22 cellular contexts compared by ENCODE assay signal in the genomic region with DNA sequence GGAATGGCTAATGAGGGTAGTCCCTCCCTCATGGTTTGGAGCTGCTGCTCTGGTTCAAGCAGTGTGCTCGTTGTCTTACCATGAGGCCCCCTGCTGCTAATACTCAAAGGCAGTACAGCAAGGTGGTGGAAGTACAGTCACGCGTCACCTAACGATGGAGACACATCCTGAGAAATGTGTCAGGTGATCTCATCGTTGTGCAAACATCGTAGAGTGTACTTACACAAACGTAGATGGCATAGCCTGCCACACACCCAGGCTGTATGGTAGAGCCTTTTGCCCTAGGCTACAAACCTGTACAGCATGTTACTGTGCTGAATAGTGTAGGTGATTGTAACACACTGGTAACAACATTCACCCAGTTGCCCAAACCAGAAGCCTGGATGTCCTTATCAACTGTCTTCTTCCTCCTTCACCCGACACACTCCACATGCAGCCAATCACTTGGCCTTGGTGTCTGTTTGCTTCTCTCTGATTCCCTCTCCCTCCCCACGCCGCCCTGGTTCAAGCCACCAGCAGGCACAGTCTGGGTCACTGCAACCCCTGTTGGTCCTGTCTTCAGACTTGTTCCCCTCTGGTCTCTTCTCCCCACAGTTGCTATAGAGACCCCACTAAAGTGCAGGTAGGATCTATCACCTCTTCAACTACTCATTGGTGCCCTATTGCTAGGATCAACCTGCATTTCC. TPM values are rescaled to one million over a fixed set of nuclear protein-coding genes. Genes with fewer than 3 reads are reported as not detected.
DNase-seq lines count a peak whose midpoint lies in the region; ATAC-seq and TF ChIP-seq lines count a peak whose summit lies in the region.
"Had no signal": no experiment of that assay in that cellular context is flagged by ENCODE, and none has a peak within 500 bp of the region (broad histone marks: within the 10 kb centered on the region; RNA-seq: fewer than 3 reads in every experiment).

No MANE protein-coding gene starts in this region.

- H3K36me3 Mint-ChIP-seq in activated CD4-positive, alpha-beta memory T cell treated with anti-CD3 and anti-CD28 coated beads, Interleukin-2, amount 10 ng/mL, durations not matched to agents 7 days and 5 days (ENCODE audit: low read depth) = peaks cover 2% of the 10 kb centered on the region
- no peaks in the 10 kb centered on the region for H3K36me3 Mint-ChIP-seq in activated CD4-positive, alpha-beta memory T cell treated with anti-CD3 and anti-CD28 coated beads for 36 hours
- H3K36me3 Mint-ChIP-seq in naive thymus-derived CD8-positive, alpha-beta T cell = no peaks in the 10 kb centered on the region
- H3K36me3 Mint-ChIP-seq: CD4-positive, alpha-beta memory T cell had no signal

- peaks cover 0 to 12% of the 10 kb centered on the region in 2 donors for H3K27me3 ChIP-seq in body of pancreas

- H3K27ac Mint-ChIP-seq in activated CD4-positive, alpha-beta memory T cell treated with anti-CD3 and anti-CD28 coated beads, Interleukin-2, amount 10 ng/mL, durations not matched to agents 7 days and 5 days = no peak overlapping the region
- no peak overlapping the region for H3K27ac Mint-ChIP-seq in activated CD4-positive, alpha-beta memory T cell treated with anti-CD3 and anti-CD28 coated beads for 36 hours
- no peak overlapping the region for H3K27ac Mint-ChIP-seq in naive thymus-derived CD8-positive, alpha-beta T cell
- H3K27ac Mint-ChIP-seq: activated CD8-positive, alpha-beta T cell treated with anti-CD3 and anti-CD28 coated beads, Interleukin-2, amount 10 ng/mL, durations not matched to agents 7 days and 5 days; activated T-helper 1 cell treated with anti-CD3 and anti-CD28 coated beads, Interleukin-12 subunit alpha, Interleukin-12 subunit beta, Interleukin-2, Interleukin-4 antibody, amounts not matched to agents 30 ng/mL and 10 ng/mL and 1 ng/mL, durations not matched to agents 14 hours and 24 hours and 36 hours; CD4-positive, alpha-beta memory T cell had no signal

- H3K9me3 ChIP-seq in body of pancreas = no peaks in the 10 kb centered on the region
- H3K9me3 ChIP-seq: HAP-1, stomach had no signal

- CTCF ChIA-PET in activated CD4-positive, alpha-beta memory T cell treated with anti-CD3 and anti-CD28 coated beads, Interleukin-2, amount 10 ng/mL, durations not matched to agents 7 days and 5 days (lab: Charles Lee) = interaction anchor here (2.1 to 3.4 kb wide), 3 partner anchors 56 to 170 kb away, joined by 6 to 11 read pairs (median 11); no protein-coding TSS in a partner anchor
- CTCF ChIA-PET in activated CD4-positive, alpha-beta memory T cell treated with anti-CD3 and anti-CD28 coated beads for 36 hours (lab: Charles Lee) = interaction anchor here (1.3 to 8.1 kb wide), 6 partner anchors 7 to 172 kb away, joined by 3 to 67 read pairs (median 11); no protein-coding TSS in a partner anchor

- no peaks in the 10 kb centered on the region for H3K36me3 ChIP-seq in body of pancreas (replicated peaks in 1 of 2; ENCODE audit: insufficient read depth in 1 of 2, low read depth in 2 of 2)
- H3K36me3 ChIP-seq: HAP-1, stomach had no signal

- peaks cover 58% of the 10 kb centered on the region for H3K4me1 Mint-ChIP-seq in activated CD4-positive, alpha-beta memory T cell treated with anti-CD3 and anti-CD28 coated beads, Interleukin-2, amount 10 ng/mL, durations not matched to agents 7 days and 5 days
- H3K4me1 Mint-ChIP-seq in activated CD4-positive, alpha-beta memory T cell treated with anti-CD3 and anti-CD28 coated beads for 36 hours (ENCODE audit: low read depth) = peaks cover 18% of the 10 kb centered on the region
- peaks cover 9 to 35% (median 14%) of the 10 kb centered on the region in 4 donors for H3K4me1 Mint-ChIP-seq in naive thymus-derived CD8-positive, alpha-beta T cell

- H3K9me3 Mint-ChIP-seq in activated CD4-positive, alpha-beta memory T cell treated with anti-CD3 and anti-CD28 coated beads, Interleukin-2, amount 10 ng/mL, durations not matched to agents 7 days and 5 days = no peaks in the 10 kb centered on the region
- H3K9me3 Mint-ChIP-seq in activated CD4-positive, alpha-beta memory T cell treated with anti-CD3 and anti-CD28 coated beads for 36 hours = no peaks in the 10 kb centered on the region
- no peaks in the 10 kb centered on the region for H3K9me3 Mint-ChIP-seq in naive thymus-derived CD8-positive, alpha-beta T cell
- H3K9me3 Mint-ChIP-seq: activated T-helper 1 cell treated with anti-CD3 and anti-CD28 coated beads, Interleukin-12 subunit alpha, Interleukin-12 subunit beta, Interleukin-2, Interleukin-4 antibody, amounts not matched to agents 30 ng/mL and 10 ng/mL and 1 ng/mL, durations not matched to agents 14 hours and 24 hours and 36 hours; CD4-positive, alpha-beta memory T cell; central memory CD8-positive, alpha-beta T cell had no signal

- peaks cover 22% of the 10 kb centered on the region for H3K27me3 Mint-ChIP-seq in activated CD4-positive, alpha-beta memory T cell treated with anti-CD3 and anti-CD28 coated beads, Interleukin-2, amount 10 ng/mL, durations not matched to agents 7 days and 5 days
- peaks cover 17% of the 10 kb centered on the region for H3K27me3 Mint-ChIP-seq in activated CD4-positive, alpha-beta memory T cell treated with anti-CD3 and anti-CD28 coated beads for 36 hours
- peaks cover 3 to 19% (median 16%) of the 10 kb centered on the region in 5 donors for H3K27me3 Mint-ChIP-seq in naive thymus-derived CD8-positive, alpha-beta T cell

- TF ChIP-seq POLR2A in body of pancreas (IDR thresholded peaks at IDR 0.05) = no peak

- no peak for TF ChIP-seq CTCF in body of pancreas (IDR thresholded peaks at IDR 0.05)

- H3K27ac ChIP-seq in body of pancreas (no peak overlapping the region), caudate nucleus (ENCODE audit: low read depth, low read length) (no peak overlapping the region)
- H3K27ac ChIP-seq: parathyroid adenoma, stomach had no signal

- peak; percentile 11 for DNase-seq in activated CD4-positive, alpha-beta memory T cell treated with anti-CD3 and anti-CD28 coated beads, Interleukin-2, amount 10 ng/mL, durations not matched to agents 7 days and 5 days
- DNase-seq in activated CD4-positive, alpha-beta memory T cell treated with anti-CD3 and anti-CD28 coated beads for 36 hours = no peak
- DNase-seq in NCI-H2196 treated with DMSO at 0.1 percent for 48 hours (lab: John Stamatoyannopoulos, UW; ENCODE audit: unreplicated experiment) (peak; percentile 34), body of pancreas (peak in 3 of 4 donors; percentile 26 to 45 (median 35)), caudate nucleus (lab: John Stamatoyannopoulos, UW) (no peak)
- peak; percentile 10 for DNase-seq in stimulated activated CD8-positive, alpha-beta memory T cell treated with anti-CD3 and anti-CD28 coated beads, Interleukin-4, amount 100 ng/mL, for 48 hours
- DNase-seq in naive thymus-derived CD8-positive, alpha-beta T cell = no peak
- DNase-seq: activated CD8-positive, alpha-beta T cell treated with anti-CD3 and anti-CD28 coated beads, Interleukin-2, amount 10 ng/mL, durations not matched to agents 7 days and 5 days; CD4-positive, alpha-beta memory T cell; effector CD8-positive, alpha-beta T cell; IMR-90; MM.1S; NCI-H2081 treated with DMSO at 0.1 percent for 48 hours; stimulated activated CD4-positive, alpha-beta T cell treated with anti-CD3 and anti-CD28 coated beads, Interleukin-2, amount 100 ng/mL, for 24 hours; stomach had no signal

- intact Hi-C loops in activated CD4-positive, alpha-beta memory T cell treated with anti-CD3 and anti-CD28 coated beads for 36 hours (cut with micrococcal nuclease) = no loop called here
- intact Hi-C loops in body of pancreas (cut with DNase I) = loop anchor here (5.0 kb wide), 1 partner anchor 55 kb away; no protein-coding TSS in a partner anchor

- POLR2A ChIA-PET in activated CD4-positive, alpha-beta memory T cell treated with anti-CD3 and anti-CD28 coated beads, Interleukin-2, amount 10 ng/mL, durations not matched to agents 7 days and 5 days (lab: Charles Lee) = interaction anchor here (0.8 to 2.7 kb wide), 3 partner anchors 8 to 268 kb away, joined by 3 to 9 read pairs (median 3); no protein-coding TSS in a partner anchor
- POLR2A ChIA-PET in activated CD4-positive, alpha-beta memory T cell treated with anti-CD3 and anti-CD28 coated beads for 36 hours (lab: Charles Lee) = no interaction called here
- POLR2A ChIA-PET in naive thymus-derived CD8-positive, alpha-beta T cell (lab: Charles Lee) = no interaction called here

- H3K4me3 Mint-ChIP-seq in activated CD4-positive, alpha-beta memory T cell treated with anti-CD3 and anti-CD28 coated beads, Interleukin-2, amount 10 ng/mL, durations not matched to agents 7 days and 5 days = no peak overlapping the region
- H3K4me3 Mint-ChIP-seq in activated CD4-positive, alpha-beta memory T cell treated with anti-CD3 and anti-CD28 coated beads for 36 hours = no peak overlapping the region
- H3K4me3 Mint-ChIP-seq in naive thymus-derived CD8-positive, alpha-beta T cell = no peak overlapping the region
- H3K4me3 Mint-ChIP-seq: activated CD8-positive, alpha-beta T cell treated with anti-CD3 and anti-CD28 coated beads, Interleukin-2, amount 10 ng/mL, durations not matched to agents 7 days and 5 days; activated T-helper 1 cell treated with anti-CD3 and anti-CD28 coated beads, Interleukin-12 subunit alpha, Interleukin-12 subunit beta, Interleukin-2, Interleukin-4 antibody, amounts not matched to agents 30 ng/mL and 10 ng/mL and 1 ng/mL, durations not matched to agents 14 hours and 24 hours and 36 hours; CD4-positive, alpha-beta memory T cell; central memory CD8-positive, alpha-beta T cell had no signal

- 31 to 32% methylated on average over 10 of the region's 10 CpGs for WGBS in body of pancreas, 2 donors

- ATAC-seq in body of pancreas (no peak), HG02763 (IDR thresholded peaks at IDR 0.05; ENCODE audit: unreplicated experiment) (no peak)
- ATAC-seq in naive thymus-derived CD8-positive, alpha-beta T cell = no peak
- ATAC-seq: activated CD8-positive, alpha-beta T cell treated with anti-CD3 and anti-CD28 coated beads, Interleukin-2, amount 10 ng/mL, durations not matched to agents 7 days and 5 days had no signal

- H3K4me1 ChIP-seq in body of pancreas = peaks cover 9% of the 10 kb centered on the region
- H3K4me1 ChIP-seq: HAP-1, parathyroid adenoma had no signal

- no peak overlapping the region for H3K4me3 ChIP-seq in body of pancreas
- H3K4me3 ChIP-seq: HAP-1, stomach had no signal

RNA-seq across cellular contexts. Expression of a gene that starts 6.0 kb away (rescaled TPM):
- total RNA-seq in activated CD4-positive, alpha-beta memory T cell treated with anti-CD3 and anti-CD28 coated beads, Interleukin-2, amount 10 ng/mL, durations not matched to agents 7 days and 5 days = 1 to 10 TPM; 5.9 to 6.6 TPM
- under 1 TPM; 0.24 to 0.36 TPM for total RNA-seq in activated CD4-positive, alpha-beta memory T cell treated with anti-CD3 and anti-CD28 coated beads for 36 hours
- 1 to 10 TPM; 1.3 TPM for total RNA-seq in body of pancreas
- under 1 TPM; 0.22 to 0.23 TPM for total RNA-seq in naive thymus-derived CD8-positive, alpha-beta T cell
- not detected for polyA plus RNA-seq in naive thymus-derived CD8-positive, alpha-beta T cell
- total RNA-seq: IMR-90, myocyte had no signal
- polyA plus RNA-seq: fibroblast of lung, IMR-90 had no signal

Comparison
In these comparisons a context has a peak if more than half of its experiments do, and no peak if none do; other contexts are left out.
1. DNase-seq: peak in activated CD4-positive, alpha-beta memory T cell treated with anti-CD3 and anti-CD28 coated beads, Interleukin-2, amount 10 ng/mL, durations not matched to agents 7 days and 5 days (single experiment), NCI-H2196 treated with DMSO at 0.1 percent for 48 hours (single experiment), body of pancreas (3 of 4) and stimulated activated CD8-positive, alpha-beta memory T cell treated with anti-CD3 and anti-CD28 coated beads, Interleukin-4, amount 100 ng/mL, for 48 hours (single experiment); none in activated CD4-positive, alpha-beta memory T cell treated with anti-CD3 and anti-CD28 coated beads for 36 hours (single experiment), naive thymus-derived CD8-positive, alpha-beta T cell (0 of 10) and caudate nucleus (0 of 61).